Comparison of ENCODE assay signal across 8 cellular contexts in the genomic region with DNA sequence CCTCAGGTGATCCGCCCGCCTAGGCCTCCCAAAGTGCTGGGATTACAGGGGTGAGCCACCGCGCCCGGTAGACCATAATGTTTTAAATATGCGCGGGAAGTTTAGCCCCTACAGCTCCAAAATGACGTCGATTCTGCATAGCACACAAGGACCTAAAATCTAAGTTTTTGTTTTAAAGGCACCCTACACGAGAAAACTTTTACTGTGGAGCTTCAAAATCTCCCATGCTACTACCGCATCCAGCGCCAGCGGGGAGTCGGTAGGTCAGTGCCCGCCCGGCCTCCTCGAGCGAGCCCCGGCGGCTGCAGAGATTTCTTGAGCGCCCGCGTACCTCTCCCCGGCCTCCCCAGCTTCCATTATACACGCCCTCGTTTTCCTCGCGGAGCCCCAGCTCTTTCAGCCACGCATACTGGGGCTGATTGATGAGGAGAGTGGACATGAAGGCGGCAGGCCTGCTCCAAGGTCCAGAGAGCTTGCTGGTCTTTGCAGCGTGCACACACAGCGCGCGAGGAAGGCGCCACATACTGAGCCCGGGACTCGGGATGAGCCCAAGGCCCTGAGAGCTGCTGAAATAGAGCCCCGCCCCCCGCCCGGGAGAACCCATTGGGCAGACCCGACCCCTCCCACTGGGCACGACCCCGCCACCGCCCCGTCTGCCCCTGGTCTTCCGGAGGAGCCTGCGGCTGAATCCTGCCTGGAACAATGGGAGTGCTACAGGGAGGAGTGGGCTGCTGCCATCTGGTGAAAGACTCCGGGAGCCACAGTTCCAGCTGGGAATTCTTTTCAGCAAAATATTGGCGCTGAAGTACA. TPM values are rescaled to one million over a fixed set of nuclear protein-coding genes. Genes with fewer than 3 reads are reported as not detected.
DNase-seq lines count a peak whose midpoint lies in the region; ATAC-seq and TF ChIP-seq lines count a peak whose summit lies in the region.

A gene (minus strand): TSS at position 544 of the 810 bp plus-strand sequence. CDS start 21 bp downstream, at position 523.

- H3K4me1 ChIP-seq in BLaER1 (peaks cover 16% of the 10 kb centered on the region), OCI-LY3 (ENCODE audit: low read length) (no peaks in the 10 kb centered on the region)

- no peaks in the 10 kb centered on the region for H3K36me3 Mint-ChIP-seq in natural killer cell

- H2AFZ ChIP-seq in OCI-LY3 (ENCODE audit: low read depth, low read length), result peak within 1 kb of the TSS; percentile 25; the same call in 1 of the 2 replicates

- H3K9me3 Mint-ChIP-seq in natural killer cell, result no peaks in the 10 kb centered on the region

- H3K4me2 ChIP-seq in BLaER1 (peak within 1 kb of the TSS; percentile 78), OCI-LY3 (ENCODE audit: low read length) (peak within 1 kb of the TSS; percentile 36)

- ATAC-seq in HG03378 (IDR thresholded peaks at IDR 0.05; ENCODE audit: unreplicated experiment), result peak; percentile 65
- ATAC-seq in natural killer cell, result peak; percentile 59 to 74 (median 70)

- peak within 1 kb of the TSS; percentile 73; the same call in 1 of the 2 replicates for H3K9ac ChIP-seq in BLaER1
- H3K9ac ChIP-seq in OCI-LY3 (ENCODE audit: low read length), result no peak within 1 kb of the TSS

- no peaks in the 10 kb centered on the region for H4K20me1 ChIP-seq in BLaER1
- no peaks in the 10 kb centered on the region for H4K20me1 ChIP-seq in OCI-LY3 (ENCODE audit: insufficient read depth, low read length)

- H3K4me3 Mint-ChIP-seq in natural killer cell, result peak within 1 kb of the TSS; percentile 87

- peak within 1 kb of the TSS; percentile 72 for H3K4me3 ChIP-seq in BLaER1
- H3K4me3 ChIP-seq in OCI-LY3 (ENCODE audit: low read length), result peak within 1 kb of the TSS; percentile 30
- peak within 1 kb of the TSS; percentile 64 to 66 for H3K4me3 ChIP-seq in foreskin fibroblast (ENCODE audit: low read depth in 1 of 2, low read length in 2 of 2)

- H3K36me3 ChIP-seq in BLaER1, result peaks cover 14% of the 10 kb centered on the region
- H3K36me3 ChIP-seq in OCI-LY3 (replicated peaks; ENCODE audit: low read depth, low read length), result no peaks in the 10 kb centered on the region

- peaks cover 17 to 27% of the 10 kb centered on the region in 2 donors for H3K27me3 Mint-ChIP-seq in natural killer cell (ENCODE audit: low read depth in 2 of 2)

- H3K27me3 ChIP-seq in BLaER1, result peaks cover 30% of the 10 kb centered on the region
- H3K27me3 ChIP-seq in OCI-LY3 (ENCODE audit: low read depth, low read length), result no peaks in the 10 kb centered on the region

- peaks cover 16 to 17% of the 10 kb centered on the region in 2 donors for H3K4me1 Mint-ChIP-seq in natural killer cell

- peak within 1 kb of the TSS in 1 of 2 donors; percentile 44 for H3K27ac Mint-ChIP-seq in natural killer cell

- peaks cover 20% of the 10 kb centered on the region for H3K9me3 ChIP-seq in BLaER1
- H3K9me3 ChIP-seq in OCI-LY3 (ENCODE audit: insufficient read depth, low read length), result no peaks in the 10 kb centered on the region

- TF ChIP-seq CTCF in OCI-LY3 (IDR thresholded peaks at IDR 0.05; ENCODE audit: low read depth, low read length), result no peak
- TF ChIP-seq CTCF in foreskin fibroblast (IDR thresholded peaks at IDR 0.05; ENCODE audit: low read depth, low read length), result peak; percentile 45
- TF ChIP-seq CTCF in natural killer cell (IDR thresholded peaks at IDR 0.05), result no peak

- peak; percentile 33 for DNase-seq in GM19240 (ENCODE audit: insufficient read length, low spot score)
- DNase-seq in activated naive CD4-positive, alpha-beta T cell treated with Interleukin-2 at 50 U/mL for 16 hours, result peak; percentile 33
- DNase-seq in foreskin fibroblast, result peak; percentile 93 to 98
- DNase-seq in natural killer cell, result no peak
- peak; percentile 42 to 95 (median 83) for DNase-seq in substantia nigra (lab: John Stamatoyannopoulos, UW)

- intact Hi-C loops in natural killer cell (cut with micrococcal nuclease), result no loop called here

- no peaks in the 10 kb centered on the region for H3K79me2 ChIP-seq in OCI-LY3 (ENCODE audit: low read length)

- H3K27ac ChIP-seq in BLaER1 (no peak within 1 kb of the TSS), OCI-LY3 (ENCODE audit: low read length) (no peak within 1 kb of the TSS), substantia nigra (ENCODE audit: low read depth, low read length, poor library complexity, severe bottlenecking) (peak within 1 kb of the TSS; percentile 72)

RNA-seq across cellular contexts. Expression of the gene that starts here (rescaled TPM):
- total RNA-seq in natural killer cell, result 1 to 10 TPM in 2 of 3 donors, under 1 TPM in 1; 0.66 to 1.3 (median 1.2) TPM
